Comparison of ENCODE assay signal across 1 cellular context in genomic region chr6:157328108-157328692, GRCh38.
TF ChIP-seq lines count a peak whose summit lies in the region.

No MANE protein-coding gene starts in this region.

TF ChIP-seq in GM12878, 131 proteins besides CTCF, POLR2A, EP300 and RAD21:
- TF ChIP-seq IKZF2 (IDR thresholded peaks at IDR 0.05) = no peak
- no peak for TF ChIP-seq IRF3 (IDR thresholded peaks at IDR 0.05)
- TF ChIP-seq BCL3 (IDR thresholded peaks at IDR 0.05; ENCODE audit: borderline replicate concordance, insufficient read depth, low read depth, low read length, poor library complexity, severe bottlenecking) = peak; percentile 25
TF ChIP-seq in GM12878: peak in this region for 1.
